33 cellular contexts compared by ENCODE assay signal in the genomic region with DNA sequence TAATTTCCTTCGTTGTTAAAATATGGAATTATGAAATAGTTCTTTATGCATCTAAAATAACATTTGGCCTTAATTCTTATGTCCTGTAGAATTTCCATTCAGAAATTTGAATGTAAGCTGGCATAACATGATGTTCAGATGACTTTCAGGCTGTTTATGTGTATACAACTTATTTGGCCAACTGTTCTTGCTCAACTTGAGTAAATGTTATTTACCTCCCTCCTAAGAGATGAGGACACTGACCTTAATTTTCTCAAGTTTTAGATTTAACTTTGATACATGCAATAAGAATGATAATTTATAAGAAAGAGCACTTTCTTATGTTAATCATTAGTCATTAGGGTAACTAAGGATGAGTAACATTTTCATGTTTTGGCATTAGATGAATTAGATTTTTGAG.
"Had no signal": no experiment of that assay in that cellular context is flagged by ENCODE, and none has a peak within 500 bp of the region (broad histone marks: within the 10 kb centered on the region; RNA-seq: fewer than 3 reads in every experiment).

No MANE protein-coding gene starts in this region.

- H3K27ac Mint-ChIP-seq: naive B cell; naive thymus-derived CD8-positive, alpha-beta T cell; natural killer cell treated with Interleukin-12 subunit alpha and Interleukin-12 subunit beta and Interleukin-15 and Interleukin-18, amount 100 ng/mL, for 72 hours; nephron progenitor cell; progenitor cell of endocrine pancreas; stimulated activated effector memory CD8-positive, alpha-beta T cell treated with anti-CD3 and anti-CD28 coated beads, Interleukin-12 subunit alpha, Interleukin-12 subunit beta, amount 100 ng/mL, for 72 hours; stimulated activated naive B cell treated with anti-CD40 and anti-IgM and Interleukin-4, amounts not matched to agents 10 μg/mL and 1 μg/mL and 100 μg/mL, for 72 hours; stimulated activated naive CD8-positive, alpha-beta T cell treated with anti-CD3 and anti-CD28 coated beads, Interleukin-15, Interleukin-2, amounts not matched to agents 100 ng/mL and 50 ng/mL, for 24 hours; type B pancreatic cell had no signal

- H3K4me3 ChIP-seq: ovary, psoas muscle, skin epidermis, smooth muscle cell, spleen, stomach, suprapubic skin, testis, tibial artery, transverse colon, upper lobe of right lung, uterus had no signal

- H3K9me3 ChIP-seq: neutrophil, ovary, psoas muscle, suprapubic skin, testis, tibial artery, transverse colon, upper lobe of right lung, uterus had no signal

- H3K9me3 Mint-ChIP-seq: nephron progenitor cell; stimulated activated effector memory CD8-positive, alpha-beta T cell treated with anti-CD3 and anti-CD28 coated beads, Interleukin-12 subunit alpha, Interleukin-12 subunit beta, amount 100 ng/mL, for 72 hours; type B pancreatic cell had no signal

- H3K27ac ChIP-seq: neutrophil, ovary, parathyroid adenoma, psoas muscle, skin epidermis, spleen, stomach, suprapubic skin, testis, transverse colon, upper lobe of right lung, uterus had no signal

- H3K4me1 Mint-ChIP-seq: naive B cell; nephron progenitor cell; stimulated activated naive B cell treated with anti-CD40 and anti-IgM and Interleukin-4, amounts not matched to agents 10 μg/mL and 1 μg/mL and 100 μg/mL, for 72 hours had no signal

- H3K36me3 Mint-ChIP-seq: naive B cell; stimulated activated effector memory CD8-positive, alpha-beta T cell treated with anti-CD3 and anti-CD28 coated beads, Interleukin-12 subunit alpha, Interleukin-12 subunit beta, amount 100 ng/mL, for 72 hours; stimulated activated naive B cell treated with anti-CD40 and anti-IgM and Interleukin-4, amounts not matched to agents 10 μg/mL and 1 μg/mL and 100 μg/mL, for 72 hours had no signal

- DNase-seq: naive B cell; naive thymus-derived CD8-positive, alpha-beta T cell; nephron progenitor cell; nucleus accumbens; ovary; posterior cingulate gyrus; psoas muscle; right cardiac atrium; spleen; stimulated activated CD4-positive, alpha-beta T cell treated with anti-CD3 and anti-CD28 coated beads, Interleukin-12 subunit alpha, Interleukin-12 subunit beta, amount 100 ng/mL, for 4 hours; stimulated activated CD4-positive, alpha-beta T cell treated with anti-CD3 and anti-CD28 coated beads, Interleukin-2, amount 100 ng/mL, for 24 hours; stimulated activated CD4-positive, alpha-beta T cell treated with anti-CD3 and anti-CD28 coated beads, Interleukin-2, amount 100 ng/mL, for 48 hours; stimulated activated CD4-positive, alpha-beta T cell treated with anti-CD3 and anti-CD28 coated beads, Interleukin-4, amount 100 ng/mL, for 24 hours; stimulated activated naive B cell treated with anti-CD40 and anti-IgM and Interleukin-4, amounts not matched to agents 10 μg/mL and 1 μg/mL and 100 μg/mL, for 72 hours; stimulated activated naive CD4-positive, alpha-beta T cell treated with Interleukin-2 at 50 U/mL for 16 hours; stomach; testis; tibial artery; transverse colon; upper lobe of right lung; uterus had no signal

- H3K27me3 ChIP-seq: neutrophil, ovary, spleen, stomach, suprapubic skin, testis, tibial artery, transverse colon, upper lobe of right lung, uterus had no signal

- H3K9ac ChIP-seq: parathyroid adenoma had no signal

- H3K4me2 ChIP-seq: smooth muscle cell had no signal

- H3K27me3 Mint-ChIP-seq: naive B cell; progenitor cell of endocrine pancreas; stimulated activated naive B cell treated with anti-CD40 and anti-IgM and Interleukin-4, amounts not matched to agents 10 μg/mL and 1 μg/mL and 100 μg/mL, for 72 hours; stimulated activated naive CD8-positive, alpha-beta T cell treated with anti-CD3 and anti-CD28 coated beads, Interleukin-15, Interleukin-2, amounts not matched to agents 100 ng/mL and 50 ng/mL, for 24 hours had no signal

- H3K4me1 ChIP-seq: parathyroid adenoma, psoas muscle, spleen, testis had no signal

- H3K36me3 ChIP-seq: neutrophil, ovary, spleen, stomach, suprapubic skin, tibial artery, transverse colon, upper lobe of right lung, uterus had no signal

- H3K4me3 Mint-ChIP-seq: naive B cell; naive thymus-derived CD8-positive, alpha-beta T cell; natural killer cell treated with Interleukin-12 subunit alpha and Interleukin-12 subunit beta and Interleukin-15 and Interleukin-18, amount 100 ng/mL, for 72 hours; nephron progenitor cell; neural crest cell; stimulated activated effector memory CD8-positive, alpha-beta T cell treated with anti-CD3 and anti-CD28 coated beads, Interleukin-12 subunit alpha, Interleukin-12 subunit beta, amount 100 ng/mL, for 72 hours; stimulated activated naive B cell treated with anti-CD40 and anti-IgM and Interleukin-4, amounts not matched to agents 10 μg/mL and 1 μg/mL and 100 μg/mL, for 72 hours; stimulated activated naive CD8-positive, alpha-beta T cell treated with anti-CD3 and anti-CD28 coated beads, Interleukin-15, Interleukin-2, amounts not matched to agents 100 ng/mL and 50 ng/mL, for 24 hours; type B pancreatic cell had no signal

- ATAC-seq: naive thymus-derived CD8-positive, alpha-beta T cell; natural killer cell treated with Interleukin-12 subunit alpha and Interleukin-12 subunit beta and Interleukin-15 and Interleukin-18, amount 100 ng/mL, for 72 hours; psoas muscle; right cardiac atrium; sciatic nerve; stimulated activated effector memory CD8-positive, alpha-beta T cell treated with anti-CD3 and anti-CD28 coated beads, Interleukin-12 subunit alpha, Interleukin-12 subunit beta, amount 100 ng/mL, for 72 hours; stimulated activated naive B cell treated with anti-CD40 and anti-IgM and Interleukin-4, amounts not matched to agents 10 μg/mL and 1 μg/mL and 100 μg/mL, for 72 hours; upper lobe of right lung had no signal
